ENCODE assay signal across 25 cellular contexts in genomic region chr5:149826574-149826973, GRCh38.
DNase-seq lines count a peak whose midpoint lies in the region; ATAC-seq and TF ChIP-seq lines count a peak whose summit lies in the region.
"Had no signal": no experiment of that assay in that cellular context is flagged by ENCODE, and none has a peak within 500 bp of the region (broad histone marks: within the 10 kb centered on the region; RNA-seq: fewer than 3 reads in every experiment).

No MANE protein-coding gene starts in this region.

- H3K36me3 ChIP-seq in neuronal stem cell (replicated peaks in 1 of 2; ENCODE audit: control insufficient read depth in 2 of 2, insufficient read depth in 2 of 2, low read length in 2 of 2) (no peaks in the 10 kb centered on the region), transverse colon (peaks cover 0 to 9% (median 3%) of the 10 kb centered on the region in 4 donors), tibial artery (peaks cover 0 to 7% (median 0%) of the 10 kb centered on the region in 3 donors), mesendoderm (ENCODE audit: control insufficient read depth, insufficient read depth, low read length) (no peaks in the 10 kb centered on the region)
- H3K36me3 ChIP-seq: neutrophil had no signal

- H4K91ac ChIP-seq in neuronal stem cell (ENCODE audit: low read depth, low read length, poor library complexity) = peak overlapping the region; percentile 39

- H2AK5ac ChIP-seq in neuronal stem cell (ENCODE audit: low read depth, low read length) = no peak overlapping the region
- no peak overlapping the region for H2AK5ac ChIP-seq in mesendoderm (ENCODE audit: low read length)

- TF ChIP-seq CTCF in transverse colon (IDR thresholded peaks at IDR 0.05) (no peak), tibial artery (IDR thresholded peaks at IDR 0.05) (no peak)

- H3K4me2 ChIP-seq in neuronal stem cell (ENCODE audit: insufficient read depth, low read length, poor library complexity, severe bottlenecking) (no peak overlapping the region), mesendoderm (ENCODE audit: low read length) (no peak overlapping the region)
- H3K4me2 ChIP-seq: KMS-11 had no signal

- no peak overlapping the region for H3K56ac ChIP-seq in mesendoderm (ENCODE audit: low read length)

- H2BK5ac ChIP-seq in neuronal stem cell (ENCODE audit: low read length) (no peak overlapping the region), mesendoderm (ENCODE audit: low read length) (no peak overlapping the region)

- no peak overlapping the region for H4K5ac ChIP-seq in mesendoderm (ENCODE audit: low read length)

- no peak overlapping the region for H3K14ac ChIP-seq in neuronal stem cell (ENCODE audit: low read length)

- no peak overlapping the region for H3K27ac ChIP-seq in neuronal stem cell (replicated peaks; ENCODE audit: low read length)
- H3K27ac ChIP-seq in transverse colon = peak overlapping the region; percentile 77 to 86 (median 82)
- H3K27ac ChIP-seq in tibial artery = no peak overlapping the region
- H3K27ac ChIP-seq in mesendoderm (ENCODE audit: low read depth, low read length) = no peak overlapping the region
- H3K27ac ChIP-seq: KMS-11, neutrophil had no signal

- TF ChIP-seq EP300 in transverse colon (IDR thresholded peaks at IDR 0.05; ENCODE audit: low read depth) = no peak

- no peak overlapping the region for H4K8ac ChIP-seq in neuronal stem cell (ENCODE audit: low read depth, low read length)
- H4K8ac ChIP-seq in mesendoderm (ENCODE audit: low read depth, low read length) = no peak overlapping the region

- H3K4me3 ChIP-seq in neuronal stem cell (ENCODE audit: low read length in 2 of 2) (no peak overlapping the region), transverse colon (no peak overlapping the region), tibial artery (no peak overlapping the region), mesendoderm (ENCODE audit: low read length) (no peak overlapping the region)
- H3K4me3 ChIP-seq: GM12878 had no signal

- H2BK12ac ChIP-seq in neuronal stem cell (ENCODE audit: low read length) = no peak overlapping the region

- H3K27me3 ChIP-seq in neuronal stem cell (ENCODE audit: control insufficient read depth in 3 of 3, insufficient read depth in 3 of 3, low read depth in 1 of 3, low read length in 3 of 3) (no peaks in the 10 kb centered on the region), transverse colon (no peaks in the 10 kb centered on the region), tibial artery (no peaks in the 10 kb centered on the region), mesendoderm (ENCODE audit: insufficient read depth, low read length, poor library complexity) (no peaks in the 10 kb centered on the region)
- H3K27me3 ChIP-seq: neutrophil had no signal

- H2BK15ac ChIP-seq in neuronal stem cell (ENCODE audit: low read length) (no peak overlapping the region), mesendoderm (replicated peaks; ENCODE audit: low read depth) (no peak overlapping the region)

- H3K23ac ChIP-seq in neuronal stem cell (ENCODE audit: low read depth, low read length, poor library complexity) (no peak overlapping the region), mesendoderm (ENCODE audit: low read length) (no peak overlapping the region)

- H3K4ac ChIP-seq in neuronal stem cell (ENCODE audit: low read length) = no peak overlapping the region
- no peak overlapping the region for H3K4ac ChIP-seq in mesendoderm (ENCODE audit: low read depth, low read length)

- H3K9me3 ChIP-seq in neuronal stem cell (replicated peaks in 1 of 2; ENCODE audit: control insufficient read depth in 2 of 2, insufficient read depth in 1 of 2, low read depth in 1 of 2, low read length in 2 of 2) = no peaks in the 10 kb centered on the region
- H3K9me3 ChIP-seq in transverse colon = no peaks in the 10 kb centered on the region
- no peaks in the 10 kb centered on the region for H3K9me3 ChIP-seq in tibial artery
- H3K9me3 ChIP-seq: neutrophil had no signal

- peak; percentile 30 for ATAC-seq in Right ventricle myocardium superior (ENCODE audit: poor library complexity)
- ATAC-seq in GM19467 (IDR thresholded peaks at IDR 0.05; ENCODE audit: unreplicated experiment) = no peak
- ATAC-seq: activated CD4-positive, alpha-beta T cell treated with anti-CD3 and anti-CD28 coated beads for 36 hours; GM12878; left colon; SK-N-SH treated with all-trans-retinoic acid at 6 μM for 48 hours had no signal

- H3K79me2 ChIP-seq in mesendoderm (ENCODE audit: control insufficient read depth, insufficient read depth, low read length) = no peaks in the 10 kb centered on the region

- WGBS in neuronal stem cell (ENCODE audit: extremely low coverage in 2 of 2, insufficient read length in 2 of 2, insufficient replicate concordance in 1 of 2), 2 donors = no CpG with 5 or more reads among the region's 9 CpGs
- 80% methylated on average over 9 of the region's 9 CpGs; no CpG with 5 or more reads in 1 of the 2 donors for WGBS in transverse colon (ENCODE audit: low coverage in 1 of 2), 2 donors
- no CpG with 5 or more reads among the region's 9 CpGs for WGBS in mesendoderm (ENCODE audit: extremely low coverage, insufficient coverage, low lambda C conversion rate)

- H3K4me1 ChIP-seq in neuronal stem cell (ENCODE audit: control insufficient read depth in 2 of 2, insufficient read depth in 1 of 2, low read depth in 1 of 2, low read length in 2 of 2) (peaks cover 0 to 1% of the 10 kb centered on the region in 2 donors), transverse colon (peaks cover 16 to 51% (median 28%) of the 10 kb centered on the region in 4 donors), tibial artery (no peaks in the 10 kb centered on the region), mesendoderm (ENCODE audit: control insufficient read depth, low read depth, low read length) (no peaks in the 10 kb centered on the region)

- intact Hi-C loops in Right ventricle myocardium superior (cut with DNase I) = loop anchor here (5.0 to 10.0 kb wide), 2 partner anchors 92 to 189 kb away; partner anchors contain the start of gene PPARGC1B
- intact Hi-C loops in transverse colon (cut with DNase I; ENCODE audit: low total_unique reads) = loop anchor here (1.0 kb wide), 1 partner anchor 96 kb away; the partner anchor contains the start of gene PPARGC1B
- intact Hi-C loops in tibial artery (cut with DNase I; ENCODE audit: low total_unique reads) = loop anchor here (5.0 kb wide), 1 partner anchor 94 kb away; the partner anchor contains the start of gene PPARGC1B

- H3K79me1 ChIP-seq in neuronal stem cell (ENCODE audit: low read depth, low read length) = no peaks in the 10 kb centered on the region
- H3K79me1 ChIP-seq in mesendoderm (ENCODE audit: low read length) = no peaks in the 10 kb centered on the region

- in situ Hi-C loops in transverse colon (cut with MboI; ENCODE audit: low pct_ligation_motif_present in 1 of 4, low pct_unique_long_range_greater_than_20kb in 1 of 4, low sequenced_read_pairs in 3 of 4) = loop anchor here in 2 of 4 donors (5.0 to 25.0 kb wide), 5 partner anchors 162 to 386 kb away; no protein-coding TSS in a partner anchor

- no peak for TF ChIP-seq POLR2A in transverse colon (IDR thresholded peaks at IDR 0.05)

- H2AFZ ChIP-seq in neuronal stem cell (ENCODE audit: low read length) = no peak overlapping the region

- H3K9ac ChIP-seq in neuronal stem cell (ENCODE audit: low read depth, low read length, poor library complexity) = no peak overlapping the region
- no peak overlapping the region for H3K9ac ChIP-seq in mesendoderm (ENCODE audit: low read length)
- H3K9ac ChIP-seq: KMS-11 had no signal

- H2BK120ac ChIP-seq in neuronal stem cell (ENCODE audit: low read depth, low read length) (no peak overlapping the region), mesendoderm (ENCODE audit: low read depth, low read length) (no peak overlapping the region)

- DNase-seq in cerebellum (ENCODE audit: low spot score) (peak; percentile 66), Right ventricle myocardium superior (peak; percentile 71), neuronal stem cell (ENCODE audit: low spot score) (no peak), transverse colon (no peak), NOMO-1 treated with dmso at 0.1 percent for 144 hours (lab: John Stamatoyannopoulos, UW; ENCODE audit: unreplicated experiment) (no peak), tibial artery (no peak), mesendoderm (no peak)
- DNase-seq: activated CD4-positive, alpha-beta T cell treated with anti-CD3 and anti-CD28 coated beads for 36 hours; activated CD8-positive, alpha-beta memory T cell treated with anti-CD3 and anti-CD28 coated beads for 24 hours; activated effector memory CD4-positive, alpha-beta T cell treated with anti-CD3 and anti-CD28 coated beads, Interleukin-2, amount 50 U/mL, for 16 hours; activated T-cell treated with anti-CD3 and anti-CD28 coated beads, Interleukin-2, amount 50 U/mL, for 1 hour; Calu3; foreskin fibroblast; mesenchymal stem cell; MM.1S; NCI-H1436; NCI-H2081 treated with DMSO at 0.1 percent for 48 hours; NCI-H226; NCI-H82 had no signal

- H3K18ac ChIP-seq in neuronal stem cell (ENCODE audit: low read length) (peak overlapping the region; percentile 11), mesendoderm (ENCODE audit: low read length) (no peak overlapping the region)

Comparison
In these comparisons a context has a peak if more than half of its experiments do, and no peak if none do; other contexts are left out.
1. DNase-seq: peak in cerebellum (single experiment) and Right ventricle myocardium superior (single experiment); none in neuronal stem cell (single experiment), transverse colon (single experiment), NOMO-1 treated with dmso at 0.1 percent for 144 hours (single experiment), tibial artery (0 of 2) and mesendoderm (single experiment).
2. H3K27ac ChIP-seq: peak in transverse colon (4 of 4); none in neuronal stem cell (single experiment), tibial artery (0 of 2) and mesendoderm (single experiment).